8 cellular contexts compared by ENCODE assay signal in genomic region chr7:23012797-23013714, GRCh38. TPM values are rescaled to one million over a fixed set of nuclear protein-coding genes. Genes with fewer than 3 reads are reported as not detected.
DNase-seq lines count a peak whose midpoint lies in the region; ATAC-seq and TF ChIP-seq lines count a peak whose summit lies in the region.

No MANE protein-coding gene starts in this region.

- H3K79me2 ChIP-seq in mesendoderm (ENCODE audit: control insufficient read depth, insufficient read depth, low read length), result peaks cover 31% of the 10 kb centered on the region

- H3K4me3 ChIP-seq in ectodermal cell (ENCODE audit: insufficient read depth, low read depth, low read length) (peak overlapping the region; percentile 86), mesendoderm (ENCODE audit: low read length) (peak overlapping the region; percentile 83), transverse colon (peak overlapping the region; percentile 54 to 90 (median 82))

- H3K9me3 ChIP-seq in ectodermal cell (ENCODE audit: control insufficient read depth, low read length), result no peaks in the 10 kb centered on the region
- no peaks in the 10 kb centered on the region for H3K9me3 ChIP-seq in transverse colon

- H3K4me2 ChIP-seq in mesendoderm (ENCODE audit: low read length), result peak overlapping the region; percentile 83

- DNase-seq in DMS53 (lab: John Stamatoyannopoulos, UW) (peak; percentile 73), SK-MEL-5 (ENCODE audit: low read depth, low spot score) (peak; percentile 35), mesendoderm (peak; percentile 66), transverse colon (peak; percentile 15), NCI-H774 (lab: John Stamatoyannopoulos, UW) (no peak)

- H3K18ac ChIP-seq in mesendoderm (ENCODE audit: low read length), result peak overlapping the region; percentile 78

- in situ Hi-C loops in SK-MEL-5 (cut with HindIII; ENCODE audit: low pct_unique_long_range_greater_than_20kb, low sequenced_read_pairs), result no loop called here
- in situ Hi-C loops in transverse colon (cut with MboI; ENCODE audit: low pct_ligation_motif_present in 1 of 4, low pct_unique_long_range_greater_than_20kb in 1 of 4, low sequenced_read_pairs in 3 of 4), result loop anchor here in 1 of 4 donors (25.0 kb wide), 1 partner anchor 176 kb away; no protein-coding TSS in a partner anchor

- no peaks in the 10 kb centered on the region for H3K36me3 ChIP-seq in ectodermal cell (ENCODE audit: control insufficient read depth, insufficient read depth, low read length)
- no peaks in the 10 kb centered on the region for H3K36me3 ChIP-seq in mesendoderm (ENCODE audit: control insufficient read depth, insufficient read depth, low read length)
- no peaks in the 10 kb centered on the region for H3K36me3 ChIP-seq in transverse colon

- H3K4ac ChIP-seq in mesendoderm (ENCODE audit: low read depth, low read length), result peak overlapping the region; percentile 21

- peak; percentile 7 for ATAC-seq in GM19351 (IDR thresholded peaks at IDR 0.05; ENCODE audit: unreplicated experiment)
- peak; percentile 11 for ATAC-seq in HG03439 (IDR thresholded peaks at IDR 0.05; ENCODE audit: unreplicated experiment)

- TF ChIP-seq CTCF in transverse colon (IDR thresholded peaks at IDR 0.05), result no peak

- H2BK15ac ChIP-seq in mesendoderm (replicated peaks; ENCODE audit: low read depth), result no peak overlapping the region

- no peak overlapping the region for H4K5ac ChIP-seq in mesendoderm (ENCODE audit: low read length)

- no peak overlapping the region for H3K23ac ChIP-seq in mesendoderm (ENCODE audit: low read length)

- no peak overlapping the region for H4K8ac ChIP-seq in mesendoderm (ENCODE audit: low read depth, low read length)

- WGBS in ectodermal cell, 2 experiments, result 1% methylated on average over 52 of the region's 52 CpGs
- WGBS in mesendoderm (ENCODE audit: extremely low coverage, insufficient coverage, low lambda C conversion rate), result no CpG with 5 or more reads among the region's 52 CpGs
- WGBS in transverse colon (ENCODE audit: low coverage in 1 of 2), 2 donors, result 1 to 2% methylated on average over 6 to 32 of the region's 52 CpGs

- no peak overlapping the region for H2AK5ac ChIP-seq in mesendoderm (ENCODE audit: low read length)

- peak overlapping the region; percentile 89 for H3K56ac ChIP-seq in mesendoderm (ENCODE audit: low read length)

- TF ChIP-seq EP300 in transverse colon (IDR thresholded peaks at IDR 0.05; ENCODE audit: low read depth), result no peak

- intact Hi-C loops in transverse colon (cut with DNase I; ENCODE audit: low total_unique reads), result loop anchor here (5.0 to 10.0 kb wide), 2 partner anchors 158 to 286 kb away; partner anchors contain the start of gene IL6

- TF ChIP-seq POLR2A in transverse colon (IDR thresholded peaks at IDR 0.05), result no peak

- no peaks in the 10 kb centered on the region for H3K4me1 ChIP-seq in ectodermal cell (ENCODE audit: control insufficient read depth, insufficient read depth, low read length)
- peaks cover 11% of the 10 kb centered on the region for H3K4me1 ChIP-seq in mesendoderm (ENCODE audit: control insufficient read depth, low read depth, low read length)
- peaks cover 0 to 19% (median 8%) of the 10 kb centered on the region in 4 donors for H3K4me1 ChIP-seq in transverse colon

- peak overlapping the region; percentile 53 for H3K27ac ChIP-seq in ectodermal cell (ENCODE audit: insufficient read depth, low read depth, low read length, poor library complexity, severe bottlenecking)
- H3K27ac ChIP-seq in mesendoderm (ENCODE audit: low read depth, low read length), result peak overlapping the region; percentile 88
- H3K27ac ChIP-seq in transverse colon, result peak overlapping the region; percentile 78 to 89 (median 84)

- H3K27me3 ChIP-seq in ectodermal cell (ENCODE audit: control insufficient read depth, insufficient read depth, low read length, poor library complexity, severe bottlenecking) (no peaks in the 10 kb centered on the region), mesendoderm (ENCODE audit: insufficient read depth, low read length, poor library complexity) (no peaks in the 10 kb centered on the region), transverse colon (peaks cover 14% of the 10 kb centered on the region)

- peak overlapping the region; percentile 79 for H3K9ac ChIP-seq in mesendoderm (ENCODE audit: low read length)

- H3K79me1 ChIP-seq in mesendoderm (ENCODE audit: low read length), result peaks cover 2% of the 10 kb centered on the region

- no peak overlapping the region for H2BK120ac ChIP-seq in mesendoderm (ENCODE audit: low read depth, low read length)

- H2BK5ac ChIP-seq in mesendoderm (ENCODE audit: low read length), result no peak overlapping the region

RNA-seq across cellular contexts. Expression of gene HYCC1, which starts 0.9 kb away (rescaled TPM):
- total RNA-seq in SK-MEL-5 (2014; rRNA removed; shearing (Covaris generic)), result 136 and 140 TPM in 2 replicates
- 134 and 144 TPM in 2 replicates for polyA plus RNA-seq in SK-MEL-5 (2015; cell fraction: cytosol; rRNA removed)
- polyA plus RNA-seq in SK-MEL-5 (2015; cell fraction: nucleus; rRNA removed), result 101 and 112 TPM in 2 replicates
- polyA plus RNA-seq in ectodermal cell (2013, experiment 1 of 4), result 58.3 TPM
- polyA plus RNA-seq in ectodermal cell (2013, experiment 2 of 4), result 58.3 TPM
- polyA plus RNA-seq in ectodermal cell (2013, experiment 3 of 4), result 39.1 TPM
- 43.9 TPM for polyA plus RNA-seq in ectodermal cell (2013, experiment 4 of 4)
- 121 TPM for polyA plus RNA-seq in mesendoderm (2013, experiment 1 of 2)
- polyA plus RNA-seq in mesendoderm (2013, experiment 2 of 2), result 119 TPM
- 10 to 100 TPM in 1 of 4 donors, 1 to 10 TPM in 3; 3.7 to 19.8 (median 8.5) TPM for total RNA-seq in transverse colon
